31 cellular contexts compared by ENCODE assay signal in the genomic region with DNA sequence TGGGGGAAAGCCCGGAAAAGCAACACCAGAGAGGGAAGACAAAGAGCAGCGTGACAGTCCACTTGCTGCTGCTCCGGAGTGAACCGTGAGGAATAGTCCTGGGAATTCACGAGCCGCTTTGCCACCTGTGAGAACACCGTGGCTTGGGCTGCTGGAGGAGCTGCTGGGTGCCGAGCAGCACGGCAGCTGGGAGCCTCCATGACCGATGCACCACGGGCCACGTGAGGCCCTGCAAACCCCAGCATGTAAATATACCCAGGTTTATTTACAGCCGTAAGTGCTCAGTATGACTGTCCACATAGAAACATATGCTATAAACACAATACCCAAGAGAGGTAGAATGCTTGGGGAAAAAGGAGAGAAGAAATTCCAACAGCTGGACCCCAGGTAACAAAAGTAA.
"Had no signal": no experiment of that assay in that cellular context is flagged by ENCODE, and none has a peak within 500 bp of the region (broad histone marks: within the 10 kb centered on the region; RNA-seq: fewer than 3 reads in every experiment).

No MANE protein-coding gene starts in this region.

- H3K4me3 ChIP-seq: coronary artery, dorsolateral prefrontal cortex, left lung, lower lobe of right lung, sigmoid colon, suprapubic skin, tibial artery, upper lobe of right lung had no signal

- ATAC-seq: left lung; stimulated activated memory B cell treated with anti-CD40 and anti-IgM and Interleukin-4, amounts not matched to agents 10 μg/mL and 1 μg/mL and 100 μg/mL, for 72 hours; upper lobe of right lung had no signal

- H3K9me3 ChIP-seq: left lung, lower lobe of right lung, sigmoid colon, suprapubic skin, tibial artery, upper lobe of right lung had no signal

- H3K9me3 Mint-ChIP-seq: activated T-helper 1 cell treated with anti-CD3 and anti-CD28 coated beads, Interleukin-12 subunit alpha, Interleukin-12 subunit beta, Interleukin-2, Interleukin-4 antibody, amounts not matched to agents 30 ng/mL and 10 ng/mL and 1 ng/mL, durations not matched to agents 14 hours and 24 hours and 36 hours; natural killer cell treated with Interleukin-12 subunit alpha and Interleukin-12 subunit beta and Interleukin-15 and Interleukin-18, amount 100 ng/mL, for 72 hours had no signal

- H3K4me1 ChIP-seq: left lung, lower lobe of right lung, sigmoid colon, suprapubic skin, tibial artery, upper lobe of right lung had no signal

- H3K27ac Mint-ChIP-seq: activated T-helper 1 cell treated with anti-CD3 and anti-CD28 coated beads, Interleukin-12 subunit alpha, Interleukin-12 subunit beta, Interleukin-2, Interleukin-4 antibody, amounts not matched to agents 30 ng/mL and 10 ng/mL and 1 ng/mL, durations not matched to agents 14 hours and 24 hours and 36 hours; natural killer cell treated with Interleukin-12 subunit alpha and Interleukin-12 subunit beta and Interleukin-15 and Interleukin-18, amount 100 ng/mL, for 72 hours; stimulated activated memory B cell treated with anti-CD40 and anti-IgM and Interleukin-4, amounts not matched to agents 10 μg/mL and 1 μg/mL and 100 μg/mL, for 72 hours had no signal

- DNase-seq: activated CD4-positive, alpha-beta T cell treated with anti-CD3 and anti-CD28 coated beads for 48 hours; activated CD4-positive, alpha-beta T cell treated with anti-CD3 and anti-CD28 coated beads, Interleukin-2, amount 50 U/mL, for 48 hours; activated CD8-positive, alpha-beta memory T cell treated with anti-CD3 and anti-CD28 coated beads for 24 hours; activated gamma-delta T cell treated with Interleukin-2 at 50 U/mL for 16 hours; activated naive CD4-positive, alpha-beta T cell treated with anti-CD3 and anti-CD28 coated beads, Interleukin-2, amount 50 U/mL, for 16 hours; amniotic stem cell; brain microvascular endothelial cell; dorsolateral prefrontal cortex; effector memory CD4-positive, alpha-beta T cell; left lung; lower lobe of right lung; mesendoderm; retina; sigmoid colon; small intestine; stimulated activated CD4-positive, alpha-beta T cell treated with anti-CD3 and anti-CD28 coated beads, Interleukin-1b, Interleukin-23, amount 100 ng/mL, for 48 hours; stimulated activated CD4-positive, alpha-beta T cell treated with anti-CD3 and anti-CD28 coated beads, Interleukin-4, amount 100 ng/mL, for 4 hours; stimulated activated CD8-positive, alpha-beta memory T cell treated with anti-CD3 and anti-CD28 coated beads, Interleukin-4, amount 100 ng/mL, for 48 hours; T-helper 9 cell; tibial artery; upper lobe of right lung had no signal

- H3K4me3 Mint-ChIP-seq: activated T-helper 1 cell treated with anti-CD3 and anti-CD28 coated beads, Interleukin-12 subunit alpha, Interleukin-12 subunit beta, Interleukin-2, Interleukin-4 antibody, amounts not matched to agents 30 ng/mL and 10 ng/mL and 1 ng/mL, durations not matched to agents 14 hours and 24 hours and 36 hours; natural killer cell treated with Interleukin-12 subunit alpha and Interleukin-12 subunit beta and Interleukin-15 and Interleukin-18, amount 100 ng/mL, for 72 hours; stimulated activated memory B cell treated with anti-CD40 and anti-IgM and Interleukin-4, amounts not matched to agents 10 μg/mL and 1 μg/mL and 100 μg/mL, for 72 hours had no signal

- H3K4me1 Mint-ChIP-seq: stimulated activated memory B cell treated with anti-CD40 and anti-IgM and Interleukin-4, amounts not matched to agents 10 μg/mL and 1 μg/mL and 100 μg/mL, for 72 hours had no signal

- FAIRE-seq: astrocyte, frontal cortex, islet of Langerhans, small intestine, TTC549 had no signal

- H3K36me3 Mint-ChIP-seq: stimulated activated memory B cell treated with anti-CD40 and anti-IgM and Interleukin-4, amounts not matched to agents 10 μg/mL and 1 μg/mL and 100 μg/mL, for 72 hours had no signal

- H3K27ac ChIP-seq: brain microvascular endothelial cell, coronary artery, dorsolateral prefrontal cortex, left lung, lower lobe of right lung, sigmoid colon, suprapubic skin, tibial artery, upper lobe of right lung, VCaP had no signal

- H3K36me3 ChIP-seq: brain microvascular endothelial cell, left lung, lower lobe of right lung, sigmoid colon, suprapubic skin, tibial artery, upper lobe of right lung had no signal

- H3K27me3 ChIP-seq: brain microvascular endothelial cell, suprapubic skin, upper lobe of right lung had no signal
